In genomic region chr5:149135536-149136201, GRCh38 we compare ENCODE assay signal across 16 cellular contexts. TPM values are rescaled to one million over a fixed set of nuclear protein-coding genes. Genes with fewer than 3 reads are reported as not detected.
DNase-seq lines count a peak whose midpoint lies in the region; ATAC-seq and TF ChIP-seq lines count a peak whose summit lies in the region.
"Had no signal": no experiment of that assay in that cellular context is flagged by ENCODE, and none has a peak within 500 bp of the region (broad histone marks: within the 10 kb centered on the region; RNA-seq: fewer than 3 reads in every experiment).

No MANE protein-coding gene starts in this region.

- H3K9me3 ChIP-seq in esophagus squamous epithelium (no peaks in the 10 kb centered on the region), liver (ENCODE audit: control insufficient read depth in 4 of 4, low read length in 3 of 4) (no peaks in the 10 kb centered on the region)
- H3K9me3 ChIP-seq: BLaER1 had no signal

- no peak for TF ChIP-seq POLR2A in esophagus squamous epithelium (IDR thresholded peaks at IDR 0.05)

- H3K9ac ChIP-seq in liver (ENCODE audit: low read depth in 1 of 2, low read length in 2 of 2) = no peak overlapping the region
- H3K9ac ChIP-seq: BLaER1 had no signal

- H3K36me3 Mint-ChIP-seq in effector memory CD8-positive, alpha-beta T cell (ENCODE audit: insufficient read depth) = peaks cover 3% of the 10 kb centered on the region
- H3K36me3 Mint-ChIP-seq: natural killer cell; stimulated activated memory B cell treated with anti-CD40 and anti-IgM and Interleukin-4, amounts not matched to agents 10 μg/mL and 1 μg/mL and 100 μg/mL, for 72 hours had no signal

- no peaks in the 10 kb centered on the region for H3K9me3 Mint-ChIP-seq in effector memory CD8-positive, alpha-beta T cell
- H3K9me3 Mint-ChIP-seq: activated T-helper 17 cell treated with anti-CD3 and anti-CD28 coated beads, Interleukin-2, amount 50 U/mL, for 72 hours; natural killer cell; stimulated activated memory B cell treated with anti-CD40 and anti-IgM and Interleukin-4, amounts not matched to agents 10 μg/mL and 1 μg/mL and 100 μg/mL, for 72 hours had no signal

- ATAC-seq in HG02588 (IDR thresholded peaks at IDR 0.05; ENCODE audit: unreplicated experiment) (no peak), GM19463 (IDR thresholded peaks at IDR 0.05; ENCODE audit: unreplicated experiment) (no peak)
- ATAC-seq in effector memory CD8-positive, alpha-beta T cell (replicated peaks) = no peak
- ATAC-seq: activated T-helper 17 cell treated with anti-CD3 and anti-CD28 coated beads, Interleukin-2, amount 50 U/mL, for 72 hours; natural killer cell; stimulated activated memory B cell treated with anti-CD40 and anti-IgM and Interleukin-4, amounts not matched to agents 10 μg/mL and 1 μg/mL and 100 μg/mL, for 72 hours had no signal

- H3K4me3 Mint-ChIP-seq in effector memory CD8-positive, alpha-beta T cell = no peak overlapping the region
- H3K4me3 Mint-ChIP-seq: activated T-helper 17 cell treated with anti-CD3 and anti-CD28 coated beads, Interleukin-2, amount 50 U/mL, for 72 hours; natural killer cell; stimulated activated memory B cell treated with anti-CD40 and anti-IgM and Interleukin-4, amounts not matched to agents 10 μg/mL and 1 μg/mL and 100 μg/mL, for 72 hours had no signal

- TF ChIP-seq RAD21 in liver (IDR thresholded peaks at IDR 0.05) = peak; percentile 34 to 62

- no peak overlapping the region for H3K27ac Mint-ChIP-seq in effector memory CD8-positive, alpha-beta T cell
- H3K27ac Mint-ChIP-seq: activated T-helper 17 cell treated with anti-CD3 and anti-CD28 coated beads, Interleukin-2, amount 50 U/mL, for 72 hours; natural killer cell; stimulated activated memory B cell treated with anti-CD40 and anti-IgM and Interleukin-4, amounts not matched to agents 10 μg/mL and 1 μg/mL and 100 μg/mL, for 72 hours had no signal

- H3K4me1 ChIP-seq in esophagus squamous epithelium = peaks cover 0 to 30% (median 23%) of the 10 kb centered on the region in 3 donors
- peaks cover under 1 to 34% (median 10%) of the 10 kb centered on the region in 4 donors for H3K4me1 ChIP-seq in liver (ENCODE audit: control insufficient read depth in 4 of 4, insufficient read depth in 4 of 4, low read length in 3 of 4)

- intact Hi-C loops in esophagus squamous epithelium (cut with DNase I) = no loop called here

- no peak overlapping the region for H3K4me3 ChIP-seq in esophagus squamous epithelium
- H3K4me3 ChIP-seq in liver (ENCODE audit: low read depth in 1 of 3, low read length in 3 of 3) = no peak overlapping the region
- H3K4me3 ChIP-seq: BLaER1 had no signal

- DNase-seq in AG08395 (ENCODE audit: low spot score) (peak; percentile 50), NCI-H226 (peak; percentile 44), esophagus squamous epithelium (lab: John Stamatoyannopoulos, UW) (no peak), ecto neural progenitor cell (ENCODE audit: low spot score) (no peak)
- DNase-seq in effector memory CD8-positive, alpha-beta T cell = no peak
- DNase-seq: activated CD4-positive, CD25-positive, alpha-beta regulatory T cell; KG1; natural killer cell; NCI-H2081 treated with DMSO at 0.1 percent for 48 hours; SIG-M5 had no signal

- TF ChIP-seq CTCF in esophagus squamous epithelium (IDR thresholded peaks at IDR 0.05) = no peak
- TF ChIP-seq CTCF in liver (IDR thresholded peaks at IDR 0.05; ENCODE audit: low read depth, low read length, missing input control) = peak; percentile 3

- H3K27ac ChIP-seq in esophagus squamous epithelium (peak overlapping the region in 3 of 4 donors; percentile 42 to 62 (median 47)), liver (ENCODE audit: low read depth in 1 of 2, low read length in 2 of 2) (peak overlapping the region; percentile 58 to 75)
- H3K27ac ChIP-seq: BLaER1 had no signal

- H3K27me3 Mint-ChIP-seq in effector memory CD8-positive, alpha-beta T cell = peaks cover 67 to 69% of the 10 kb centered on the region in 2 donors

- WGBS in esophagus squamous epithelium, 2 donors = 69 to 79% methylated on average over 1 of the region's 1 CpG
- WGBS in liver = 16% methylated on average over 1 of the region's 1 CpG

- H3K27me3 ChIP-seq in esophagus squamous epithelium = no peaks in the 10 kb centered on the region
- no peaks in the 10 kb centered on the region for H3K27me3 ChIP-seq in liver (ENCODE audit: control insufficient read depth in 4 of 4, insufficient read depth in 4 of 4, low read length in 3 of 4)
- H3K27me3 ChIP-seq: BLaER1 had no signal

- H3K36me3 ChIP-seq in esophagus squamous epithelium (no peaks in the 10 kb centered on the region), liver (ENCODE audit: control insufficient read depth in 4 of 4, insufficient read depth in 3 of 4, low read depth in 1 of 4, low read length in 3 of 4) (no peaks in the 10 kb centered on the region)
- H3K36me3 ChIP-seq: BLaER1 had no signal

- H3K4me1 Mint-ChIP-seq in effector memory CD8-positive, alpha-beta T cell (ENCODE audit: low read depth in 2 of 2) = no peaks in the 10 kb centered on the region
- H3K4me1 Mint-ChIP-seq: activated T-helper 17 cell treated with anti-CD3 and anti-CD28 coated beads, Interleukin-2, amount 50 U/mL, for 72 hours; natural killer cell; stimulated activated memory B cell treated with anti-CD40 and anti-IgM and Interleukin-4, amounts not matched to agents 10 μg/mL and 1 μg/mL and 100 μg/mL, for 72 hours had no signal

TF ChIP-seq in liver, 16 proteins besides CTCF, POLR2A, EP300 and RAD21:
- peak; percentile 96 to 99 for TF ChIP-seq RXRA (IDR thresholded peaks at IDR 0.05)
- TF ChIP-seq MAX (IDR thresholded peaks at IDR 0.05) = peak; percentile 91
- TF ChIP-seq REST (IDR thresholded peaks at IDR 0.05) = peak; percentile 81
- peak; percentile 80 for TF ChIP-seq HNF4G (IDR thresholded peaks at IDR 0.05)
- peak; percentile 90 to 93 for TF ChIP-seq HNF4A (conservative IDR thresholded peaks at IDR 0.05)
- peak; percentile 100 for TF ChIP-seq SP1 (IDR thresholded peaks at IDR 0.05)
- TF ChIP-seq EGR1 (IDR thresholded peaks at IDR 0.05; ENCODE audit: low read depth in 2 of 2) = peak; percentile 12 to 82
- peak; percentile 58 for TF ChIP-seq FOXA1 (IDR thresholded peaks at IDR 0.05)
- peak; percentile 94 for TF ChIP-seq NR2F2 (IDR thresholded peaks at IDR 0.05)
- peak; percentile 81 for TF ChIP-seq ATF3 (IDR thresholded peaks at IDR 0.05)
- TF ChIP-seq FOXA2 (IDR thresholded peaks at IDR 0.05) = no peak
- TF ChIP-seq YY1 (IDR thresholded peaks at IDR 0.05) = peak; percentile 82
- TF ChIP-seq TAF1 (conservative IDR thresholded peaks at IDR 0.05) = peak; percentile 69
- TF ChIP-seq ZBTB33 (IDR thresholded peaks at IDR 0.05) = peak; percentile 73
- TF ChIP-seq JUND (IDR thresholded peaks at IDR 0.05) = peak; percentile 84 to 98
- TF ChIP-seq GABPA (IDR thresholded peaks at IDR 0.05 in 1 of 2, conservative IDR thresholded peaks at IDR 0.05 in 1 of 2) = peak in 1 of 2 donors; percentile 72

RNA-seq across cellular contexts. Expression of gene ABLIM3, which starts 5.6 kb away (rescaled TPM):
- total RNA-seq in esophagus squamous epithelium (10 to 100 TPM; 10.6 to 47.7 (median 27.1) TPM), liver (100 to 1,000 TPM in 1 of 2 donors, 1 to 10 TPM in 1; 6.8 to 131 TPM)
- 10 to 100 TPM; 23.2 to 63.0 TPM for polyA plus RNA-seq in liver

Comparison
In these comparisons a context has a peak if more than half of its experiments do, and no peak if none do; other contexts are left out.
1. DNase-seq: peak in AG08395 (single experiment) and NCI-H226 (single experiment); none in esophagus squamous epithelium (single experiment), effector memory CD8-positive, alpha-beta T cell (0 of 3) and ecto neural progenitor cell (single experiment).